ENCODE assay signal across 23 cellular contexts in the genomic region with DNA sequence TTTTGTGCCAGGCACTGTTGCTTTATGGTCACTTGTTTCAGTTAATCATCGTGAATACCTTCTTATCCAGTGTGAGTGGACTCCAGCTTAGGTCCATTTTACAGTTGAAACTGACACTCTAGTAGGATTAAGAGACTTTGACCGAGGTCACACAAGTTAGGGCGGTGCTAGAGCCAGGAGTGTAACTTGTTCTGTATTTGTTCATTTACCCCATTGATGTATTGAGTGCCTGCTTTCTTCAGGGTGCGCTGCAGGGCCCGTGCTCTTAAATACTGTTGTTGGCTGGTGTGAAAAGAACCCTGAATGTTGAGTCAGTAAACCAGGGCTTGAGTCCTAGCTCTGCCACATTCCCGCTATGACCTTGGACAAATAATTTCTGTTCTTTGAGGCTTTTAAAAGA. TPM values are rescaled to one million over a fixed set of nuclear protein-coding genes. Genes with fewer than 3 reads are reported as not detected.
A peak's percentile ranks its signal among the peaks of the same experiment; 100 is the strongest.
DNase-seq lines count a peak whose midpoint lies in the region; ATAC-seq and TF ChIP-seq lines count a peak whose summit lies in the region.
"Had no signal": no experiment of that assay in that cellular context is flagged by ENCODE, and none has a peak within 500 bp of the region (broad histone marks: within the 10 kb centered on the region; RNA-seq: fewer than 3 reads in every experiment).

No MANE protein-coding gene starts in this region.

- H3K4me1 Mint-ChIP-seq in CD14-positive monocyte (peaks cover 13% of the 10 kb centered on the region), endodermal cell (peaks cover 47% of the 10 kb centered on the region), naive B cell (peaks cover 13 to 37% (median 23%) of the 10 kb centered on the region in 3 donors), Caco-2 (ENCODE audit: low read depth, unreplicated experiment) (peaks cover 24% of the 10 kb centered on the region)
- H3K4me1 Mint-ChIP-seq in activated CD8-positive, alpha-beta T cell treated with anti-CD3 and anti-CD28 coated beads for 36 hours (ENCODE audit: low read depth), result peaks cover 5% of the 10 kb centered on the region

- no peak overlapping the region for H3K4me3 Mint-ChIP-seq in CD14-positive monocyte
- H3K4me3 Mint-ChIP-seq in endodermal cell, result no peak overlapping the region
- H3K4me3 Mint-ChIP-seq in naive B cell, result no peak overlapping the region
- no peak overlapping the region for H3K4me3 Mint-ChIP-seq in Caco-2 (ENCODE audit: unreplicated experiment)
- no peak overlapping the region for H3K4me3 Mint-ChIP-seq in activated CD8-positive, alpha-beta T cell treated with anti-CD3 and anti-CD28 coated beads for 36 hours
- H3K4me3 Mint-ChIP-seq: CD8-positive, alpha-beta T cell; GM23338 had no signal

- H3K9ac ChIP-seq in endodermal cell (ENCODE audit: extremely low read depth, low read length, poor library complexity, severe bottlenecking), result no peak overlapping the region
- H3K9ac ChIP-seq: BLaER1, SK-N-SH had no signal

- intact Hi-C loops in CD14-positive monocyte (cut with micrococcal nuclease), result loop anchor here in 1 of 2 donors (5.0 kb wide), 1 partner anchor 111 kb away; a partner anchor contains a TSS
- intact Hi-C loops in Caco-2 (cut with micrococcal nuclease; ENCODE audit: unreplicated experiment), result no loop called here
- intact Hi-C loops in activated CD8-positive, alpha-beta T cell treated with anti-CD3 and anti-CD28 coated beads for 36 hours (cut with micrococcal nuclease), result loop anchor here (10.0 kb wide), 1 partner anchor 233 kb away; no protein-coding TSS in a partner anchor

- H3K27me3 ChIP-seq in HL-60 (ENCODE audit: insufficient read depth, poor library complexity, severe bottlenecking) (no peaks in the 10 kb centered on the region), endodermal cell (ENCODE audit: control insufficient read depth, insufficient read depth, low read length, poor library complexity, severe bottlenecking) (no peaks in the 10 kb centered on the region), Caco-2 (replicated peaks; ENCODE audit: control insufficient read depth, insufficient read depth, low read length) (no peaks in the 10 kb centered on the region)
- H3K27me3 ChIP-seq: BLaER1 had no signal

- H3K4me1 ChIP-seq in endodermal cell (ENCODE audit: control insufficient read depth, insufficient read depth, low read length) (peaks cover 23% of the 10 kb centered on the region), Caco-2 (peaks cover 47% of the 10 kb centered on the region)
- H3K4me1 ChIP-seq: HAP-1 had no signal

- H3K9me3 ChIP-seq in endodermal cell (ENCODE audit: control insufficient read depth, low read length) (no peaks in the 10 kb centered on the region), Caco-2 (no peaks in the 10 kb centered on the region)
- H3K9me3 ChIP-seq: BLaER1, HAP-1, SK-N-SH had no signal

- no peak for TF ChIP-seq POLR2A in GM18505 (IDR thresholded peaks at IDR 0.05; ENCODE audit: borderline replicate concordance, extremely low read depth, insufficient read depth, insufficient read length)

- POLR2A ChIA-PET in Caco-2 (lab: Charles Lee), result no interaction called here
- POLR2A ChIA-PET in activated CD8-positive, alpha-beta T cell treated with anti-CD3 and anti-CD28 coated beads for 36 hours (lab: Charles Lee), result interaction anchor here (0.8 kb wide), 1 partner anchor 20 kb away, joined by 3 read pairs; no protein-coding TSS in a partner anchor

- H3K36me3 Mint-ChIP-seq in CD14-positive monocyte (peaks cover 68 to 80% of the 10 kb centered on the region in 2 donors), endodermal cell (ENCODE audit: low read depth) (peaks cover 23% of the 10 kb centered on the region), naive B cell (peaks cover 0 to 16% of the 10 kb centered on the region in 2 donors), Caco-2 (ENCODE audit: insufficient read depth, unreplicated experiment) (peaks cover 14% of the 10 kb centered on the region)
- H3K36me3 Mint-ChIP-seq in activated CD8-positive, alpha-beta T cell treated with anti-CD3 and anti-CD28 coated beads for 36 hours (ENCODE audit: low read depth), result peaks cover 10% of the 10 kb centered on the region

- CTCF ChIA-PET in Caco-2 (lab: Charles Lee), result no interaction called here
- CTCF ChIA-PET in activated CD8-positive, alpha-beta T cell treated with anti-CD3 and anti-CD28 coated beads for 36 hours (lab: Charles Lee), result interaction anchor here (1.0 to 2.1 kb wide), 3 partner anchors 11 to 117 kb away, joined by 3 to 8 read pairs (median 3); a partner anchor contains a TSS

- peaks cover 0 to 1% (median 0%) of the 10 kb centered on the region in 7 donors for H3K9me3 Mint-ChIP-seq in CD14-positive monocyte
- H3K9me3 Mint-ChIP-seq in endodermal cell, result no peaks in the 10 kb centered on the region
- H3K9me3 Mint-ChIP-seq in naive B cell, result no peaks in the 10 kb centered on the region
- no peaks in the 10 kb centered on the region for H3K9me3 Mint-ChIP-seq in Caco-2 (ENCODE audit: unreplicated experiment)
- no peaks in the 10 kb centered on the region for H3K9me3 Mint-ChIP-seq in activated CD8-positive, alpha-beta T cell treated with anti-CD3 and anti-CD28 coated beads for 36 hours
- H3K9me3 Mint-ChIP-seq: CD8-positive, alpha-beta T cell; GM23338 had no signal

- DNase-seq in CD14-positive monocyte (ENCODE audit: low spot score) (no peak), HL-60 (ENCODE audit: low read depth in 1 of 2, low spot score in 1 of 2) (no peak), endodermal cell (peak; percentile 54), naive B cell (no peak), Caco-2 (no peak)
- DNase-seq in stimulated activated CD8-positive, alpha-beta memory T cell treated with anti-CD3 and anti-CD28 coated beads, Interleukin-4, amount 100 ng/mL, for 48 hours, result no peak
- no peak for DNase-seq in activated CD8-positive, alpha-beta T cell treated with anti-CD3 and anti-CD28 coated beads for 36 hours
- DNase-seq: Calu3; CD8-positive, alpha-beta T cell; DMS153; Karpas-422; NCI-H1694 treated with DMSO at 0.1 percent for 48 hours; NCI-H2081 treated with DMSO at 0.1 percent for 48 hours; NCI-H446; NCI-H526 treated with DMSO at 0.1 percent for 48 hours; NK-92 treated with Interleukin-12 subunit alpha and Interleukin-12 subunit beta, amount 100 ng/mL, for 24 hours; SIG-M5; SK-N-SH had no signal

- H3K27ac Mint-ChIP-seq in CD14-positive monocyte (peak overlapping the region in 4 of 7 donors; percentile 22 to 67 (median 42)), endodermal cell (no peak overlapping the region), naive B cell (peak overlapping the region in 4 of 6 donors; percentile 50 to 85 (median 69)), Caco-2 (ENCODE audit: unreplicated experiment) (no peak overlapping the region)
- H3K27ac Mint-ChIP-seq in activated CD8-positive, alpha-beta T cell treated with anti-CD3 and anti-CD28 coated beads for 36 hours, result no peak overlapping the region
- H3K27ac Mint-ChIP-seq: GM23338 had no signal

- 90 to 94% methylated on average over 6 of the region's 6 CpGs for WGBS in endodermal cell (ENCODE audit: insufficient coverage in 1 of 2, insufficient read length in 1 of 2), 2 experiments

- no peak for TF ChIP-seq CTCF in CD14-positive monocyte (IDR thresholded peaks at IDR 0.05)
- TF ChIP-seq CTCF in HL-60 (IDR thresholded peaks at IDR 0.05; ENCODE audit: insufficient read depth, low read length), result no peak
- no peak for TF ChIP-seq CTCF in endodermal cell (conservative IDR thresholded peaks at IDR 0.05)
- TF ChIP-seq CTCF in Caco-2 (IDR thresholded peaks at IDR 0.05; ENCODE audit: insufficient read depth in 1 of 2, low read depth in 1 of 2, low read length in 1 of 2, severe bottlenecking in 1 of 2, unreplicated experiment in 1 of 2), result no peak
- TF ChIP-seq CTCF in activated CD8-positive, alpha-beta T cell treated with anti-CD3 and anti-CD28 coated beads for 36 hours (IDR thresholded peaks at IDR 0.05), result no peak

- H3K36me3 ChIP-seq in endodermal cell (ENCODE audit: control insufficient read depth, insufficient read depth, low read length), result peaks cover 12% of the 10 kb centered on the region
- no peaks in the 10 kb centered on the region; the same call in 1 of the 2 replicates for H3K36me3 ChIP-seq in Caco-2 (ENCODE audit: control insufficient read depth, insufficient read depth, low read length)

- BruUV-seq in Caco-2 (replicated peaks; lab: Mats Ljungman, UMichigan), result no TSS peak

- no peak for ATAC-seq in naive B cell (ENCODE audit: low read depth in 2 of 2)
- no peak for ATAC-seq in GM18505 (IDR thresholded peaks at IDR 0.05; ENCODE audit: unreplicated experiment)
- no peak for ATAC-seq in activated CD8-positive, alpha-beta T cell treated with anti-CD3 and anti-CD28 coated beads for 36 hours
- ATAC-seq: CD8-positive, alpha-beta T cell; GM23338; Panc1 had no signal

- no peak overlapping the region for H3K4me3 ChIP-seq in HL-60 (replicated peaks; ENCODE audit: insufficient read depth, low read length)
- no peak overlapping the region for H3K4me3 ChIP-seq in endodermal cell (ENCODE audit: low read length)
- H3K4me3 ChIP-seq in Caco-2 (ENCODE audit: low read depth, low read length), result no peak overlapping the region
- H3K4me3 ChIP-seq: BLaER1, GM23338, HAP-1 had no signal

- H3K27ac ChIP-seq in HL-60 (replicated peaks), result peak overlapping the region; percentile 52
- no peak overlapping the region for H3K27ac ChIP-seq in endodermal cell (ENCODE audit: low read depth, low read length)
- H3K27ac ChIP-seq: BLaER1 had no signal

- peaks cover 0 to 1% (median 0%) of the 10 kb centered on the region in 3 donors for H3K27me3 Mint-ChIP-seq in CD14-positive monocyte (ENCODE audit: low read depth in 3 of 3)
- H3K27me3 Mint-ChIP-seq in endodermal cell (ENCODE audit: insufficient read depth), result peaks cover 6% of the 10 kb centered on the region
- H3K27me3 Mint-ChIP-seq in naive B cell, result no peaks in the 10 kb centered on the region
- no peaks in the 10 kb centered on the region for H3K27me3 Mint-ChIP-seq in Caco-2 (ENCODE audit: insufficient read depth, unreplicated experiment)
- H3K27me3 Mint-ChIP-seq in activated CD8-positive, alpha-beta T cell treated with anti-CD3 and anti-CD28 coated beads for 36 hours, result no peaks in the 10 kb centered on the region

RNA-seq across cellular contexts. Expression of a gene that starts 15.4 kb away (rescaled TPM):
- 100 to 1,000 TPM; 112 to 125 TPM for polyA plus RNA-seq in CD14-positive monocyte
- total RNA-seq in endodermal cell, result 100 to 1,000 TPM; 127 to 159 TPM
- 108 TPM for polyA plus RNA-seq in endodermal cell (2013, experiment 1 of 2)
- 102 TPM for polyA plus RNA-seq in endodermal cell (2013, experiment 2 of 2)
- polyA plus RNA-seq in naive B cell (ENCODE audit: low read depth in 6 of 6), result 100 to 1,000 TPM in 3 of 6 donors, 10 to 100 TPM in 3; 84.4 to 157 (median 101) TPM
- total RNA-seq in Caco-2 (2022), result 81.8 and 89.8 TPM in 2 replicates
- 10 to 100 TPM; 53.9 to 58.8 TPM for total RNA-seq in activated CD8-positive, alpha-beta T cell treated with anti-CD3 and anti-CD28 coated beads for 36 hours

Comparison
In these comparisons a context has a peak if more than half of its experiments do, and no peak if none do; other contexts are left out.
1. H3K27ac Mint-ChIP-seq: peak in CD14-positive monocyte (4 of 7) and naive B cell (4 of 6); none in endodermal cell (single experiment), Caco-2 (single experiment) and activated CD8-positive, alpha-beta T cell treated with anti-CD3 and anti-CD28 coated beads for 36 hours (single experiment).